In genomic region chr17:65459667-65460415, GRCh38 we compare ENCODE assay signal across 1 cellular context.
A peak's percentile ranks its signal among the peaks of the same experiment; 100 is the strongest.
TF ChIP-seq lines count a peak whose summit lies in the region.

No MANE protein-coding gene starts in this region.

TF ChIP-seq in H1, 55 proteins besides CTCF, POLR2A, EP300 and RAD21:
- TF ChIP-seq E2F6 (IDR thresholded peaks at IDR 0.05) (peak; percentile 74), JUN (IDR thresholded peaks at IDR 0.05; ENCODE audit: low read depth, low read length) (no peak), MAX (IDR thresholded peaks at IDR 0.05) (peak; percentile 82)
